In genomic region chr9:136544549-136545064, GRCh38 we compare ENCODE assay signal across 1 cellular context.
TF ChIP-seq lines count a peak whose summit lies in the region.

No MANE protein-coding gene starts in this region.

TF ChIP-seq in HEK293, 187 proteins besides CTCF, POLR2A, EP300 and RAD21 (continued from another document and continues in another):
- TF ChIP-seq TSHZ1 (tag by site-specific recombination; IDR thresholded peaks at IDR 0.05; ENCODE audit: borderline replicate concordance) (no peak), ZNF571 (tag by site-specific recombination; IDR thresholded peaks at IDR 0.05) (no peak), ZNF514 (tag by site-specific recombination; IDR thresholded peaks at IDR 0.05) (no peak), ZNF391 (tag by site-specific recombination; IDR thresholded peaks at IDR 0.05; ENCODE audit: borderline replicate concordance, low read depth) (no peak), ZNF311 (tag by site-specific recombination; IDR thresholded peaks at IDR 0.05; ENCODE audit: borderline replicate concordance) (no peak), ZNF394 (tag by site-specific recombination; IDR thresholded peaks at IDR 0.05; ENCODE audit: borderline replicate concordance) (peak; percentile 37; the same call in 1 of the 2 replicates), ZNF510 (tag by site-specific recombination; IDR thresholded peaks at IDR 0.05; ENCODE audit: insufficient replicate concordance) (no peak), OSR2 (tag by site-specific recombination; IDR thresholded peaks at IDR 0.05) (no peak), ZNF169 (tag by site-specific recombination; IDR thresholded peaks at IDR 0.05) (no peak), SP2 (tag by site-specific recombination; IDR thresholded peaks at IDR 0.05) (peak; percentile 66), ZBTB44 (tag by site-specific recombination; IDR thresholded peaks at IDR 0.05) (0 out of 2 replicates have a peak, but pooled peaks have one; percentile 25), ZNF654 (tag by site-specific recombination; IDR thresholded peaks at IDR 0.05; ENCODE audit: low read depth) (no peak), ZNF248 (tag by site-specific recombination; IDR thresholded peaks at IDR 0.05) (no peak), ZNF449 (tag by site-specific recombination; IDR thresholded peaks at IDR 0.05) (no peak), ZNF76 (tag by site-specific recombination; IDR thresholded peaks at IDR 0.05; ENCODE audit: borderline replicate concordance, low read depth) (no peak), ZSCAN5A (tag by site-specific recombination; IDR thresholded peaks at IDR 0.05) (no peak), ZNF560 (tag by site-specific recombination; IDR thresholded peaks at IDR 0.05; ENCODE audit: borderline replicate concordance) (no peak), MYNN (tag by site-specific recombination; IDR thresholded peaks at IDR 0.05; ENCODE audit: borderline replicate concordance) (no peak), KLF17 (tag by site-specific recombination; IDR thresholded peaks at IDR 0.05) (0 out of 2 replicates have a peak, but pooled peaks have one; percentile 29), RBAK (tag by site-specific recombination; IDR thresholded peaks at IDR 0.05) (no peak), ZNF404 (tag by site-specific recombination; IDR thresholded peaks at IDR 0.05) (no peak), ZNF274 (IDR thresholded peaks at IDR 0.05; ENCODE audit: low read length) (no peak), ZNF274 (tag by site-specific recombination; IDR thresholded peaks at IDR 0.05; ENCODE audit: borderline replicate concordance) (no peak), INSM2 (tag by site-specific recombination; IDR thresholded peaks at IDR 0.05) (no peak), ZNF18 (tag by site-specific recombination; IDR thresholded peaks at IDR 0.05) (no peak), ZNF521 (tag by site-specific recombination; IDR thresholded peaks at IDR 0.05) (no peak), ZNF280D (tag by site-specific recombination; IDR thresholded peaks at IDR 0.05) (no peak), ZBTB10 (tag by site-specific recombination; IDR thresholded peaks at IDR 0.05) (no peak), ZNF175 (tag by site-specific recombination; IDR thresholded peaks at IDR 0.05) (no peak), ZNF140 (tag by site-specific recombination; IDR thresholded peaks at IDR 0.05) (no peak), ZNF133 (tag by site-specific recombination; IDR thresholded peaks at IDR 0.05) (no peak), YY1 (tag by site-specific recombination; IDR thresholded peaks at IDR 0.05) (no peak), ZNF664 (tag by site-specific recombination; IDR thresholded peaks at IDR 0.05) (no peak), BCL11A (tag by site-specific recombination; IDR thresholded peaks at IDR 0.05; ENCODE audit: low read depth) (no peak), ZBTB26 (tag by site-specific recombination; optimal IDR thresholded peaks at IDR 0.05) (peak; percentile 41), ZNF561 (tag by site-specific recombination; IDR thresholded peaks at IDR 0.05; ENCODE audit: borderline replicate concordance) (no peak), YY2 (tag by site-specific recombination; IDR thresholded peaks at IDR 0.05) (no peak), ZNF777 (tag by site-specific recombination; IDR thresholded peaks at IDR 0.05; ENCODE audit: borderline replicate concordance) (no peak), ZNF529 (tag by site-specific recombination; IDR thresholded peaks at IDR 0.05; ENCODE audit: insufficient replicate concordance) (no peak), ZFHX2 (tag by site-specific recombination; conservative IDR thresholded peaks at IDR 0.05) (peak; percentile 95), ZBTB8A (tag by site-specific recombination; IDR thresholded peaks at IDR 0.05) (no peak), ZNF221 (tag by site-specific recombination; IDR thresholded peaks at IDR 0.05; ENCODE audit: borderline replicate concordance) (no peak), ZNF473 (tag by site-specific recombination; IDR thresholded peaks at IDR 0.05) (no peak)
